ENCODE assay signal across 11 cellular contexts in genomic region chr9:129172816-129173215, GRCh38. TPM values are rescaled to one million over a fixed set of nuclear protein-coding genes. Genes with fewer than 3 reads are reported as not detected.
A peak's percentile ranks its signal among the peaks of the same experiment; 100 is the strongest.
DNase-seq lines count a peak whose midpoint lies in the region; ATAC-seq, FAIRE-seq and TF ChIP-seq lines count a peak whose summit lies in the region.
"Had no signal": no experiment of that assay in that cellular context is flagged by ENCODE, and none has a peak within 500 bp of the region (broad histone marks: within the 10 kb centered on the region; RNA-seq: fewer than 3 reads in every experiment).

No MANE protein-coding gene starts in this region.

- H3K9ac ChIP-seq in HCT116 (ENCODE audit: low read length) = peak overlapping the region; percentile 4; the same call in 1 of the 2 replicates

- POLR2A ChIA-PET in HCT116 (lab: Charles Lee) = interaction anchor here (0.6 to 3.5 kb wide), 7 partner anchors 41 to 436 kb away, joined by 3 to 23 read pairs (median 5); no protein-coding TSS in a partner anchor

- no peaks in the 10 kb centered on the region for H3K36me3 Mint-ChIP-seq in nephron progenitor cell (ENCODE audit: low read depth)
- H3K36me3 Mint-ChIP-seq in stimulated activated memory B cell treated with anti-CD40 and anti-IgM and Interleukin-4, amounts not matched to agents 10 μg/mL and 1 μg/mL and 100 μg/mL, for 72 hours = no peaks in the 10 kb centered on the region

- no peak overlapping the region for H3K4me3 Mint-ChIP-seq in nephron progenitor cell
- no peak overlapping the region for H3K4me3 Mint-ChIP-seq in stimulated activated memory B cell treated with anti-CD40 and anti-IgM and Interleukin-4, amounts not matched to agents 10 μg/mL and 1 μg/mL and 100 μg/mL, for 72 hours

- H3K27ac ChIP-seq in HCT116 (ENCODE audit: low read depth, low read length) (peak overlapping the region; percentile 29; the same call in 1 of the 2 replicates), cingulate gyrus (ENCODE audit: low read depth, low read length) (peak overlapping the region; percentile 94), testis (peak overlapping the region; percentile 91 to 99), pancreas (peak overlapping the region in 1 of 4 donors; percentile 30)

- FAIRE-seq in pancreas (lab: Jason Lieb, UNC) = no peak
- FAIRE-seq in GM12891 (lab: Jason Lieb, UNC) = no peak

- no peaks in the 10 kb centered on the region for H3K9me2 ChIP-seq in HCT116 (ENCODE audit: insufficient read depth)

- H4K20me1 ChIP-seq in HCT116 (ENCODE audit: insufficient read depth) = no peaks in the 10 kb centered on the region

- intact Hi-C loops in HCT116 (cut with micrococcal nuclease) (no loop called here), testis (cut with DNase I; ENCODE audit: low total_unique reads) (loop anchor here (10.0 kb wide), 3 partner anchors 82 to 432 kb away; no protein-coding TSS in a partner anchor), pancreas (cut with DNase I) (loop anchor here in 2 of 3 donors (5.0 to 10.0 kb wide), 5 partner anchors 41 to 442 kb away; no protein-coding TSS in a partner anchor)

- H3K9me3 ChIP-seq in HCT116 (ENCODE audit: control insufficient read depth in 1 of 2, insufficient read depth in 1 of 2, low read depth in 1 of 2, low read length in 2 of 2) (no peaks in the 10 kb centered on the region), testis (no peaks in the 10 kb centered on the region), pancreas (no peaks in the 10 kb centered on the region)
- H3K9me3 ChIP-seq: adrenal gland, prostate gland had no signal

- TF ChIP-seq CTCF in HCT116 (IDR thresholded peaks at IDR 0.05 in 2 of 3, conservative IDR thresholded peaks at IDR 0.05 in 1 of 3; ENCODE audit: borderline replicate concordance in 1 of 3, insufficient read depth in 1 of 3, low read depth in 2 of 3, low read length in 2 of 3) = no peak
- TF ChIP-seq CTCF in nephron progenitor cell (IDR thresholded peaks at IDR 0.05) = no peak
- TF ChIP-seq CTCF in testis (IDR thresholded peaks at IDR 0.05) = no peak
- no peak for TF ChIP-seq CTCF in pancreas (IDR thresholded peaks at IDR 0.05)

- ATAC-seq in HCT116 (no peak), pancreas (no peak)
- ATAC-seq in stimulated activated memory B cell treated with anti-CD40 and anti-IgM and Interleukin-4, amounts not matched to agents 10 μg/mL and 1 μg/mL and 100 μg/mL, for 72 hours = no peak

- WGBS in testis, 2 donors = 0 to 33% methylated on average over 1 to 5 of the region's 5 CpGs
- 29 to 31% methylated on average over 5 of the region's 5 CpGs for WGBS in pancreas, 2 donors

- H3K36me3 ChIP-seq in HCT116 (ENCODE audit: control insufficient read depth in 1 of 2, insufficient read depth in 2 of 2, low read length in 2 of 2) (0 out of 4 replicates have a peak, but pooled peaks cover 0 to 4% of the 10 kb centered on the region in 2 experiments), testis (ENCODE audit: low read depth, missing control alignments) (no peaks in the 10 kb centered on the region), pancreas (no peaks in the 10 kb centered on the region)
- H3K36me3 ChIP-seq: adrenal gland, prostate gland had no signal

- H3K4me2 ChIP-seq in HCT116 (ENCODE audit: low read length) = 0 out of 2 replicates have a peak overlapping the region, but pooled peaks have one; percentile 99

- H2AFZ ChIP-seq in HCT116 (ENCODE audit: low read depth, low read length, poor library complexity, severe bottlenecking) = no peak overlapping the region

- peak overlapping the region; percentile 68 for H3K27ac Mint-ChIP-seq in nephron progenitor cell
- H3K27ac Mint-ChIP-seq in stimulated activated memory B cell treated with anti-CD40 and anti-IgM and Interleukin-4, amounts not matched to agents 10 μg/mL and 1 μg/mL and 100 μg/mL, for 72 hours = no peak overlapping the region

- CTCF ChIA-PET in HCT116 (lab: Charles Lee) = interaction anchor here (0.8 to 2.2 kb wide), 6 partner anchors 10 to 451 kb away, joined by 3 to 16 read pairs (median 4); no protein-coding TSS in a partner anchor

- peaks cover 17% of the 10 kb centered on the region for H3K79me2 ChIP-seq in HCT116 (ENCODE audit: insufficient read depth, low read length)

- H3K4me3 ChIP-seq in HCT116 (replicated peaks in 1 of 2; ENCODE audit: low read depth in 1 of 2, low read length in 2 of 2) = no peak overlapping the region
- no peak overlapping the region for H3K4me3 ChIP-seq in testis
- no peak overlapping the region for H3K4me3 ChIP-seq in pancreas
- H3K4me3 ChIP-seq: prostate gland had no signal

- RAD21 ChIA-PET in HCT116 (lab: Charles Lee; ENCODE audit: low non-redundant PET in 1 of 2, low total read pairs in 2 of 2, uncharacterized antibody in 2 of 2, unreplicated experiment in 2 of 2) = interaction anchor here in 1 of 2 experiments (0.6 to 1.0 kb wide), 2 partner anchors 34 to 62 kb away, joined by 3 to 5 read pairs; partner anchors contain the start of gene PTPA

- H3K4me1 ChIP-seq in HCT116 (ENCODE audit: control insufficient read depth in 1 of 2, insufficient read depth in 2 of 2, low read length in 2 of 2) (peaks cover 62 to 84% of the 10 kb centered on the region in 2 experiments), testis (peaks cover 37% of the 10 kb centered on the region), pancreas (peaks cover 0 to 16% (median 14%) of the 10 kb centered on the region in 3 donors)

- H3K27me3 ChIP-seq in HCT116 (ENCODE audit: insufficient read depth, low read length) (no peaks in the 10 kb centered on the region), testis (no peaks in the 10 kb centered on the region), pancreas (no peaks in the 10 kb centered on the region)
- H3K27me3 ChIP-seq: adrenal gland had no signal

- H3K9me3 Mint-ChIP-seq in nephron progenitor cell = no peaks in the 10 kb centered on the region
- no peaks in the 10 kb centered on the region for H3K9me3 Mint-ChIP-seq in stimulated activated memory B cell treated with anti-CD40 and anti-IgM and Interleukin-4, amounts not matched to agents 10 μg/mL and 1 μg/mL and 100 μg/mL, for 72 hours

- no peak for TF ChIP-seq RAD21 in HCT116 (IDR thresholded peaks at IDR 0.05; ENCODE audit: low read depth)

- BruUV-seq in HCT116 (replicated peaks; lab: Mats Ljungman, UMichigan) = no TSS peak

- H3K27me3 Mint-ChIP-seq in nephron progenitor cell (ENCODE audit: low read depth, poor library complexity) = peaks cover 13% of the 10 kb centered on the region
- peaks cover 34% of the 10 kb centered on the region for H3K27me3 Mint-ChIP-seq in stimulated activated memory B cell treated with anti-CD40 and anti-IgM and Interleukin-4, amounts not matched to agents 10 μg/mL and 1 μg/mL and 100 μg/mL, for 72 hours

- TF ChIP-seq POLR2A in HCT116 (IDR thresholded peaks at IDR 0.05; ENCODE audit: borderline replicate concordance, extremely low read depth, insufficient read depth, insufficient read length) = no peak
- TF ChIP-seq POLR2A in testis (IDR thresholded peaks at IDR 0.05) = no peak
- TF ChIP-seq POLR2A in GM12891 (IDR thresholded peaks at IDR 0.05; ENCODE audit: low read depth, low read length) = no peak

- H3K4me1 Mint-ChIP-seq in nephron progenitor cell = peaks cover 42% of the 10 kb centered on the region
- H3K4me1 Mint-ChIP-seq in stimulated activated memory B cell treated with anti-CD40 and anti-IgM and Interleukin-4, amounts not matched to agents 10 μg/mL and 1 μg/mL and 100 μg/mL, for 72 hours = peaks cover 34% of the 10 kb centered on the region

- DNase-seq in HCT116 (ENCODE audit: low read depth, low spot score) (no peak), nephron progenitor cell (no peak), testis (peak; percentile 72), pancreas (no peak), GM12891 (ENCODE audit: insufficient read length, low spot score) (no peak)
- no peak for DNase-seq in stimulated activated CD4-positive, alpha-beta T cell treated with anti-CD3 and anti-CD28 coated beads, Interleukin-15, amount 100 ng/mL, for 24 hours
- DNase-seq: activated T-cell treated with anti-CD3 and anti-CD28 coated beads for 4 hours had no signal

TF ChIP-seq in HCT116, 20 proteins besides CTCF, POLR2A, EP300 and RAD21 (continues in another document):
- TF ChIP-seq ZNF274 (IDR thresholded peaks at IDR 0.05; ENCODE audit: low read depth, low read length) = no peak
- TF ChIP-seq MAX (IDR thresholded peaks at IDR 0.05) = no peak

TF ChIP-seq in GM12891, 5 proteins besides CTCF, POLR2A, EP300 and RAD21:
- TF ChIP-seq POLR2AphosphoS5 (IDR thresholded peaks at IDR 0.05; ENCODE audit: low read depth, low read length) (no peak), PAX5 (IDR thresholded peaks at IDR 0.05; ENCODE audit: insufficient read depth, low read length, severe bottlenecking) (no peak), TAF1 (IDR thresholded peaks at IDR 0.05; ENCODE audit: low read depth, low read length) (no peak), SPI1 (IDR thresholded peaks at IDR 0.05; ENCODE audit: low read depth, low read length) (no peak), POU2F2 (IDR thresholded peaks at IDR 0.05; ENCODE audit: low read depth, low read length) (no peak)
TF ChIP-seq in GM12891: peak in this region for 0.

RNA-seq across cellular contexts. Expression of gene IER5L, which starts 5.2 kb away (rescaled TPM):
- 195 TPM for total RNA-seq in HCT116 (2021; ENCODE audit: unreplicated experiment)
- polyA plus RNA-seq in HCT116 (2012) = 89.2 and 104 TPM in 2 replicates
- total RNA-seq in testis = 10 to 100 TPM; 12.6 to 25.4 TPM
- 4.8 TPM for polyA plus RNA-seq in testis (ENCODE audit: insufficient read depth, low read depth, low replicate concordance)
- total RNA-seq in pancreas = 10 to 100 TPM in 1 of 6 donors, 1 to 10 TPM in 5; 1.8 to 13.2 (median 4.6) TPM
- 10 to 100 TPM in 1 of 2 donors, 1 to 10 TPM in 1; 6.1 to 14.3 TPM for polyA plus RNA-seq in pancreas
- polyA plus RNA-seq in GM12891 (2012; ENCODE audit: low read depth, missing spikeins) = 0.19 TPM
